In genomic region chr9:122819791-122820489, GRCh38 we compare ENCODE assay signal across 13 cellular contexts. TPM values are rescaled to one million over a fixed set of nuclear protein-coding genes. Genes with fewer than 3 reads are reported as not detected.
DNase-seq lines count a peak whose midpoint lies in the region; ATAC-seq and TF ChIP-seq lines count a peak whose summit lies in the region.
"Had no signal": no experiment of that assay in that cellular context is flagged by ENCODE, and none has a peak within 500 bp of the region (broad histone marks: within the 10 kb centered on the region; RNA-seq: fewer than 3 reads in every experiment).

No MANE protein-coding gene starts in this region.

- POLR2A ChIA-PET in CD4-positive, alpha-beta memory T cell (lab: Charles Lee; ENCODE audit: partially characterized antibody) = interaction anchor here (0.6 to 5.5 kb wide), 3 partner anchors 8 to 85 kb away, joined by 5 to 51 read pairs (median 5); partner anchors contain the start of genes PDCL and RC3H2
- POLR2A ChIA-PET in OCI-LY7 (lab: Charles Lee) = interaction anchor here (0.6 to 1.1 kb wide), 2 partner anchors 9 to 276 kb away, joined by 3 read pairs; no protein-coding TSS in a partner anchor
- POLR2A ChIA-PET in Caco-2 (lab: Charles Lee) = no interaction called here

- TF ChIP-seq CTCF in OCI-LY7 (conservative IDR thresholded peaks at IDR 0.05; ENCODE audit: low read length) = no peak
- TF ChIP-seq CTCF in parathyroid adenoma (IDR thresholded peaks at IDR 0.05) = no peak
- TF ChIP-seq CTCF in Caco-2 (IDR thresholded peaks at IDR 0.05; ENCODE audit: insufficient read depth in 1 of 2, low read depth in 1 of 2, low read length in 1 of 2, severe bottlenecking in 1 of 2, unreplicated experiment in 1 of 2) = no peak

- peaks cover 59% of the 10 kb centered on the region for H3K4me1 ChIP-seq in CD4-positive, alpha-beta memory T cell (ENCODE audit: insufficient read depth, low read length)
- H3K4me1 ChIP-seq in OCI-LY7 (ENCODE audit: insufficient read depth, low read length, poor library complexity, severe bottlenecking) (no peaks in the 10 kb centered on the region), parathyroid adenoma (peaks cover 3% of the 10 kb centered on the region), Caco-2 (no peaks in the 10 kb centered on the region)

- peaks cover 16% of the 10 kb centered on the region for H3K36me3 ChIP-seq in CD4-positive, alpha-beta memory T cell (ENCODE audit: insufficient read depth, low read length)
- peaks cover 76% of the 10 kb centered on the region for H3K36me3 ChIP-seq in OCI-LY7 (ENCODE audit: insufficient read depth, low read length)
- H3K36me3 ChIP-seq in parathyroid adenoma (ENCODE audit: control insufficient read depth, insufficient read depth, low read length) = no peaks in the 10 kb centered on the region
- peaks cover 2% of the 10 kb centered on the region; the same call in 1 of the 2 replicates for H3K36me3 ChIP-seq in Caco-2 (ENCODE audit: control insufficient read depth, insufficient read depth, low read length)

- no peak overlapping the region for H3K4me3 ChIP-seq in CD4-positive, alpha-beta memory T cell (ENCODE audit: low read length in 2 of 2)
- H3K4me3 ChIP-seq in OCI-LY7 (ENCODE audit: low read depth, low read length, poor library complexity, severe bottlenecking) = no peak overlapping the region
- no peak overlapping the region for H3K4me3 ChIP-seq in parathyroid adenoma (ENCODE audit: low read depth, low read length)
- no peak overlapping the region for H3K4me3 ChIP-seq in Caco-2 (ENCODE audit: low read depth, low read length)
- H3K4me3 ChIP-seq: SK-N-MC had no signal

- peak overlapping the region in 4 of 8 donors; percentile 7 to 32 (median 14) for H3K4me3 Mint-ChIP-seq in CD4-positive, alpha-beta memory T cell
- no peak overlapping the region for H3K4me3 Mint-ChIP-seq in Caco-2 (ENCODE audit: unreplicated experiment)

- no peaks in the 10 kb centered on the region for H3K27me3 ChIP-seq in CD4-positive, alpha-beta memory T cell (ENCODE audit: insufficient read depth, low read length)
- no peaks in the 10 kb centered on the region for H3K27me3 ChIP-seq in parathyroid adenoma (ENCODE audit: control insufficient read depth, insufficient read depth, low read length)
- H3K27me3 ChIP-seq in Caco-2 (replicated peaks; ENCODE audit: control insufficient read depth, insufficient read depth, low read length) = no peaks in the 10 kb centered on the region

- H3K4me2 ChIP-seq in OCI-LY7 (ENCODE audit: low read length) (no peak overlapping the region), parathyroid adenoma (ENCODE audit: low read length) (no peak overlapping the region)

- H4K20me1 ChIP-seq in OCI-LY7 (ENCODE audit: insufficient read depth, low read length) = no peaks in the 10 kb centered on the region

- peaks cover 42 to 66% (median 55%) of the 10 kb centered on the region in 4 donors for H3K4me1 Mint-ChIP-seq in CD4-positive, alpha-beta memory T cell
- no peaks in the 10 kb centered on the region for H3K4me1 Mint-ChIP-seq in Caco-2 (ENCODE audit: low read depth, unreplicated experiment)

- H2AFZ ChIP-seq in OCI-LY7 (ENCODE audit: low read length) (no peak overlapping the region), parathyroid adenoma (no peak overlapping the region)

- peak overlapping the region; percentile 57 to 86 (median 77) for H3K27ac Mint-ChIP-seq in CD4-positive, alpha-beta memory T cell
- no peak overlapping the region for H3K27ac Mint-ChIP-seq in Caco-2 (ENCODE audit: unreplicated experiment)

- peak in 1 of 5 donors; percentile 13 for DNase-seq in CD4-positive, alpha-beta memory T cell
- DNase-seq in OCI-LY7 (ENCODE audit: low spot score) (no peak), epithelial cell of prostate (ENCODE audit: low read depth, low spot score) (no peak), Caco-2 (no peak), HK-2 (ENCODE audit: unreplicated experiment) (no peak)
- DNase-seq: NCI-H345; stimulated activated CD4-positive, alpha-beta T cell treated with anti-CD3 and anti-CD28 coated beads, Interleukin-1b, Interleukin-23, amount 100 ng/mL, for 48 hours had no signal

- H3K9me2 ChIP-seq in OCI-LY7 (ENCODE audit: insufficient read depth, low read length) = no peaks in the 10 kb centered on the region

- no peak overlapping the region for H3K27ac ChIP-seq in CD4-positive, alpha-beta memory T cell (ENCODE audit: low read depth, low read length)
- H3K27ac ChIP-seq in OCI-LY7 (ENCODE audit: low read depth, low read length, poor library complexity, severe bottlenecking) (no peak overlapping the region), epithelial cell of prostate (peak overlapping the region; percentile 12), parathyroid adenoma (peak overlapping the region; percentile 32)
- H3K27ac ChIP-seq: SK-N-MC had no signal

- peaks cover 10% of the 10 kb centered on the region; the same call in 1 of the 2 replicates for H3K79me2 ChIP-seq in OCI-LY7 (ENCODE audit: insufficient read depth, low read depth, low read length)
- H3K79me2 ChIP-seq in parathyroid adenoma = no peaks in the 10 kb centered on the region

- no peak for ATAC-seq in esophagus mucosa
- ATAC-seq in GM18868 (IDR thresholded peaks at IDR 0.05; ENCODE audit: unreplicated experiment) = no peak

- no peaks in the 10 kb centered on the region for H3K9me3 Mint-ChIP-seq in CD4-positive, alpha-beta memory T cell
- H3K9me3 Mint-ChIP-seq in Caco-2 (ENCODE audit: unreplicated experiment) = no peaks in the 10 kb centered on the region

- H3K9ac ChIP-seq in parathyroid adenoma = no peak overlapping the region

- CTCF ChIA-PET in CD4-positive, alpha-beta memory T cell (lab: Charles Lee; ENCODE audit: partially characterized antibody) = interaction anchor here (0.6 to 3.1 kb wide), 6 partner anchors 8 to 721 kb away, joined by 3 to 9 read pairs (median 4); partner anchors contain the start of gene PDCL
- CTCF ChIA-PET in OCI-LY7 (lab: Charles Lee; ENCODE audit: unreplicated experiment) (no interaction called here), Caco-2 (lab: Charles Lee) (no interaction called here)

- no peaks in the 10 kb centered on the region for H3K9me3 ChIP-seq in CD4-positive, alpha-beta memory T cell (ENCODE audit: control insufficient read depth in 1 of 2, low read length in 2 of 2)
- H3K9me3 ChIP-seq in OCI-LY7 (ENCODE audit: low read length) (no peaks in the 10 kb centered on the region), parathyroid adenoma (ENCODE audit: control insufficient read depth, low read length) (no peaks in the 10 kb centered on the region), Caco-2 (no peaks in the 10 kb centered on the region)

- intact Hi-C loops in CD4-positive, alpha-beta memory T cell (cut with micrococcal nuclease) = loop anchor here (5.0 to 10.0 kb wide), 3 partner anchors 172 to 555 kb away; partner anchors contain the start of genes MRRF and RBM18
- intact Hi-C loops in OCI-LY7 (cut with micrococcal nuclease; ENCODE audit: unreplicated experiment) = loop anchor here (10.0 kb wide), 2 partner anchors 435 to 525 kb away; no protein-coding TSS in a partner anchor
- intact Hi-C loops in Caco-2 (cut with micrococcal nuclease; ENCODE audit: unreplicated experiment) = loop anchor here (10.0 kb wide), 1 partner anchor 725 kb away; the partner anchor contains the start of gene TTLL11

- H3K36me3 Mint-ChIP-seq in CD4-positive, alpha-beta memory T cell = peaks cover 27 to 60% of the 10 kb centered on the region in 2 donors
- peaks cover 40% of the 10 kb centered on the region for H3K36me3 Mint-ChIP-seq in Caco-2 (ENCODE audit: insufficient read depth, unreplicated experiment)

- H3K27me3 Mint-ChIP-seq in CD4-positive, alpha-beta memory T cell = no peaks in the 10 kb centered on the region
- H3K27me3 Mint-ChIP-seq in Caco-2 (ENCODE audit: insufficient read depth, unreplicated experiment) = no peaks in the 10 kb centered on the region

- TSS peak; percentile 37 for BruUV-seq in OCI-LY7 (replicated peaks; lab: Mats Ljungman, UMichigan)
- BruUV-seq in Caco-2 (replicated peaks; lab: Mats Ljungman, UMichigan) = no TSS peak

RNA-seq across cellular contexts. Expression of gene PDCL, which starts 8.4 kb away (rescaled TPM):
- total RNA-seq in CD4-positive, alpha-beta memory T cell = 10 to 100 TPM; 16.5 to 18.1 TPM
- 10 to 100 TPM; 10.4 to 12.1 TPM for polyA plus RNA-seq in CD4-positive, alpha-beta memory T cell
- 25.1 and 26.9 TPM in 2 replicates for total RNA-seq in OCI-LY7 (2014; rRNA removed; shearing (Covaris generic))
- total RNA-seq in OCI-LY7 (2022) (24.0 and 26.6 TPM in 2 replicates), Caco-2 (2022) (20.7 and 20.8 TPM in 2 replicates), esophagus mucosa (8.6 TPM)

RNA-seq across cellular contexts. Expression of gene OR1K1, which starts 20.0 kb away (rescaled TPM):
- not detected for total RNA-seq in CD4-positive, alpha-beta memory T cell
- not detected for polyA plus RNA-seq in CD4-positive, alpha-beta memory T cell
- not detected in 2 replicates for total RNA-seq in OCI-LY7 (2014; rRNA removed; shearing (Covaris generic))
- not detected in 2 replicates for total RNA-seq in OCI-LY7 (2022)
- not detected in 2 replicates for total RNA-seq in Caco-2 (2022)
- total RNA-seq in esophagus mucosa = not detected
- total RNA-seq: frontal cortex, subcutaneous adipose tissue had no signal

RNA-seq across cellular contexts. Expression of gene OR5C1, which starts 31.2 kb away (rescaled TPM):
- not detected for total RNA-seq in CD4-positive, alpha-beta memory T cell
- not detected for polyA plus RNA-seq in CD4-positive, alpha-beta memory T cell
- total RNA-seq in OCI-LY7 (2014; rRNA removed; shearing (Covaris generic)) = not detected in 2 replicates
- total RNA-seq in OCI-LY7 (2022) (not detected in 2 replicates), Caco-2 (2022) (not detected in 2 replicates), esophagus mucosa (not detected)
- total RNA-seq: frontal cortex, subcutaneous adipose tissue had no signal

Comparison
In these comparisons a context has a peak if more than half of its experiments do, and no peak if none do; other contexts are left out.
1. H3K27ac ChIP-seq: peak in epithelial cell of prostate (single experiment) and parathyroid adenoma (single experiment); none in CD4-positive, alpha-beta memory T cell (single experiment) and OCI-LY7 (single experiment).